Comparison of ENCODE assay signal across 36 cellular contexts in genomic region chr3:8760506-8760905, GRCh38. TPM values are rescaled to one million over a fixed set of nuclear protein-coding genes. Genes with fewer than 3 reads are reported as not detected.
"Had no signal": no experiment of that assay in that cellular context is flagged by ENCODE, and none has a peak within 500 bp of the region (broad histone marks: within the 10 kb centered on the region; RNA-seq: fewer than 3 reads in every experiment).

No MANE protein-coding gene starts in this region.

- H3K36me3 ChIP-seq: esophagus muscularis mucosa, gastroesophageal sphincter, heart left ventricle, left lung, neutrophil, ovary, sigmoid colon, spleen, thoracic aorta, tibial nerve, upper lobe of right lung, uterus had no signal

- H3K79me2 ChIP-seq: hepatocyte had no signal

- H3K9me3 Mint-ChIP-seq: mesothelial cell of epicardium; naive thymus-derived CD8-positive, alpha-beta T cell; nephron progenitor cell; stimulated activated naive B cell treated with anti-CD40 and anti-IgM and Interleukin-4, amounts not matched to agents 10 μg/mL and 1 μg/mL and 100 μg/mL, for 72 hours; stimulated activated naive CD8-positive, alpha-beta T cell treated with anti-CD3 and anti-CD28 coated beads, Interleukin-15, Interleukin-2, amounts not matched to agents 100 ng/mL and 50 ng/mL, for 24 hours had no signal

- DNase-seq: dermis blood vessel endothelial cell; effector memory CD4-positive, alpha-beta T cell; foreskin keratinocyte; heart left ventricle; left cardiac atrium; left lung; mesenchymal stem cell; mucosa of descending colon; naive thymus-derived CD8-positive, alpha-beta T cell; nephron progenitor cell; ovary; posterior cingulate gyrus; psoas muscle; right cardiac atrium; sigmoid colon; spleen; stimulated activated CD4-positive, alpha-beta T cell treated with anti-CD3 and anti-CD28 coated beads, Interleukin-2, amount 100 ng/mL, for 48 hours; stimulated activated naive B cell treated with anti-CD40 and anti-IgM and Interleukin-4, amounts not matched to agents 10 μg/mL and 1 μg/mL and 100 μg/mL, for 72 hours; upper lobe of right lung; uterus had no signal

- H3K27me3 Mint-ChIP-seq: stimulated activated naive B cell treated with anti-CD40 and anti-IgM and Interleukin-4, amounts not matched to agents 10 μg/mL and 1 μg/mL and 100 μg/mL, for 72 hours; stimulated activated naive CD8-positive, alpha-beta T cell treated with anti-CD3 and anti-CD28 coated beads, Interleukin-15, Interleukin-2, amounts not matched to agents 100 ng/mL and 50 ng/mL, for 24 hours had no signal

- H3K27me3 ChIP-seq: foreskin keratinocyte, heart left ventricle, hepatocyte, left lung, ovary, sigmoid colon, spleen, tibial nerve, upper lobe of right lung, uterus had no signal

- H3K9me3 ChIP-seq: esophagus muscularis mucosa, gastroesophageal sphincter, heart left ventricle, left lung, mucosa of descending colon, neutrophil, ovary, psoas muscle, sigmoid colon, spleen, thoracic aorta, tibial nerve, upper lobe of right lung, uterus had no signal

- FAIRE-seq: endothelial cell of umbilical vein had no signal

- H3K27ac Mint-ChIP-seq: mesothelial cell of epicardium; nephron progenitor cell; stimulated activated naive B cell treated with anti-CD40 and anti-IgM and Interleukin-4, amounts not matched to agents 10 μg/mL and 1 μg/mL and 100 μg/mL, for 72 hours; stimulated activated naive CD8-positive, alpha-beta T cell treated with anti-CD3 and anti-CD28 coated beads, Interleukin-15, Interleukin-2, amounts not matched to agents 100 ng/mL and 50 ng/mL, for 24 hours had no signal

- H3K4me2 ChIP-seq: hepatocyte had no signal

- H3K27ac ChIP-seq: coronary artery, esophagus muscularis mucosa, foreskin keratinocyte, gastroesophageal sphincter, heart left ventricle, hepatocyte, left lung, neutrophil, ovary, psoas muscle, sigmoid colon, skin epidermis, spleen, thoracic aorta, tibial nerve, upper lobe of right lung, uterus had no signal

- H3K4me3 Mint-ChIP-seq: mesothelial cell of epicardium; naive thymus-derived CD8-positive, alpha-beta T cell; nephron progenitor cell; stimulated activated naive B cell treated with anti-CD40 and anti-IgM and Interleukin-4, amounts not matched to agents 10 μg/mL and 1 μg/mL and 100 μg/mL, for 72 hours; stimulated activated naive CD8-positive, alpha-beta T cell treated with anti-CD3 and anti-CD28 coated beads, Interleukin-15, Interleukin-2, amounts not matched to agents 100 ng/mL and 50 ng/mL, for 24 hours had no signal

- H3K4me3 ChIP-seq: coronary artery, esophagus muscularis mucosa, gastroesophageal sphincter, heart left ventricle, hepatocyte, left lung, mucosa of descending colon, ovary, psoas muscle, sigmoid colon, skin epidermis, spleen, thoracic aorta, tibial nerve, upper lobe of right lung, uterus had no signal

- H2AFZ ChIP-seq: hepatocyte had no signal

- ATAC-seq: foreskin keratinocyte; gastroesophageal sphincter; heart left ventricle; left cardiac atrium; left lung; mucosa of descending colon; naive thymus-derived CD8-positive, alpha-beta T cell; psoas muscle; right cardiac atrium; stimulated activated naive B cell treated with anti-CD40 and anti-IgM and Interleukin-4, amounts not matched to agents 10 μg/mL and 1 μg/mL and 100 μg/mL, for 72 hours; upper lobe of right lung had no signal

- H3K4me1 ChIP-seq: esophagus muscularis mucosa, foreskin keratinocyte, gastroesophageal sphincter, heart left ventricle, left lung, sigmoid colon, spleen, tibial nerve, upper lobe of right lung, uterus had no signal

- H3K36me3 Mint-ChIP-seq: mesothelial cell of epicardium; naive thymus-derived CD8-positive, alpha-beta T cell; stimulated activated naive B cell treated with anti-CD40 and anti-IgM and Interleukin-4, amounts not matched to agents 10 μg/mL and 1 μg/mL and 100 μg/mL, for 72 hours had no signal

- H3K4me1 Mint-ChIP-seq: mesothelial cell of epicardium; naive thymus-derived CD8-positive, alpha-beta T cell had no signal

RNA-seq across cellular contexts. Expression of gene CAV3, which starts 26.9 kb away (rescaled TPM):
- total RNA-seq: dermis blood vessel endothelial cell; endothelial cell of umbilical vein; epithelial cell of proximal tubule; esophagus muscularis mucosa; fibroblast of lung; foreskin keratinocyte; gastroesophageal sphincter; hepatocyte; kidney epithelial cell; lung microvascular endothelial cell; mesothelial cell of epicardium; mucosa of descending colon; naive thymus-derived CD8-positive, alpha-beta T cell; renal cortical epithelial cell; sigmoid colon; spleen; thoracic aorta; uterus had no signal
